In genomic region chr2:26693287-26693849, GRCh38 we compare ENCODE assay signal across 9 cellular contexts. TPM values are rescaled to one million over a fixed set of nuclear protein-coding genes. Genes with fewer than 3 reads are reported as not detected.
DNase-seq lines count a peak whose midpoint lies in the region; ATAC-seq and TF ChIP-seq lines count a peak whose summit lies in the region.
"Had no signal": no experiment of that assay in that cellular context is flagged by ENCODE, and none has a peak within 500 bp of the region (broad histone marks: within the 10 kb centered on the region; RNA-seq: fewer than 3 reads in every experiment).

No MANE protein-coding gene starts in this region.

- peaks cover 16% of the 10 kb centered on the region for H3F3A ChIP-seq in neural progenitor cell (ENCODE audit: low read depth)

- intact Hi-C loops in left colon (cut with DNase I, micrococcal nuclease): no loop called here

- POLR2A ChIA-PET in naive thymus-derived CD8-positive, alpha-beta T cell (lab: Charles Lee): no interaction called here

- no peak for ATAC-seq in left colon
- ATAC-seq in HG02884 (IDR thresholded peaks at IDR 0.05; ENCODE audit: unreplicated experiment): no peak
- ATAC-seq in naive thymus-derived CD8-positive, alpha-beta T cell: no peak
- ATAC-seq in HG02973 (IDR thresholded peaks at IDR 0.05; ENCODE audit: unreplicated experiment): no peak

- H3K27me3 ChIP-seq in esophagus (ENCODE audit: control insufficient read depth in 1 of 2, insufficient read depth in 2 of 2, low read length in 2 of 2) (peaks cover 5 to 12% of the 10 kb centered on the region in 2 donors), neural progenitor cell (peaks cover 96% of the 10 kb centered on the region)

- no peaks in the 10 kb centered on the region for H3K36me3 Mint-ChIP-seq in neural progenitor cell
- peaks cover 0 to 21% (median 2%) of the 10 kb centered on the region in 3 donors for H3K36me3 Mint-ChIP-seq in naive thymus-derived CD8-positive, alpha-beta T cell

- H3K4me3 Mint-ChIP-seq in neural progenitor cell: peak overlapping the region; percentile 76
- H3K4me3 Mint-ChIP-seq in naive thymus-derived CD8-positive, alpha-beta T cell: peak overlapping the region in 2 of 10 donors; percentile 16 to 29

- H3K27me3 Mint-ChIP-seq in neural progenitor cell (ENCODE audit: insufficient read depth, low read depth): peaks cover 42% of the 10 kb centered on the region
- peaks cover 43 to 89% (median 69%) of the 10 kb centered on the region in 5 donors for H3K27me3 Mint-ChIP-seq in naive thymus-derived CD8-positive, alpha-beta T cell

- no peak for TF ChIP-seq CTCF in AG09309 (IDR thresholded peaks at IDR 0.05; ENCODE audit: control insufficient read depth, insufficient read depth, low read depth, low read length, missing control alignments)
- TF ChIP-seq CTCF in neural progenitor cell (IDR thresholded peaks at IDR 0.05): no peak

- DNase-seq in AG09309 (ENCODE audit: low read depth) (no peak), NCI-H146 (lab: John Stamatoyannopoulos, UW) (peak; percentile 45), neural progenitor cell (ENCODE audit: low spot score) (peak; percentile 37), left colon (no peak)
- DNase-seq in naive thymus-derived CD8-positive, alpha-beta T cell: no peak
- DNase-seq: NCI-H1694 treated with DMSO at 0.1 percent for 48 hours had no signal

- peaks cover 24% of the 10 kb centered on the region for H4K20me1 ChIP-seq in neural progenitor cell (ENCODE audit: low read depth)

- H3K4me3 ChIP-seq in AG09309 (ENCODE audit: control insufficient read depth, low read depth, low read length): peak overlapping the region; percentile 21; the same call in 1 of the 2 replicates
- H3K4me3 ChIP-seq in esophagus (ENCODE audit: low read depth in 1 of 2, low read length in 2 of 2): peak overlapping the region; percentile 3 to 27
- peak overlapping the region; percentile 43 for H3K4me3 ChIP-seq in neural progenitor cell

- peak overlapping the region in 1 of 2 donors; percentile 15 for H3K27ac ChIP-seq in esophagus (ENCODE audit: low read depth in 2 of 2, low read length in 1 of 2)
- H3K27ac ChIP-seq in neural progenitor cell: no peak overlapping the region

- H3K27ac Mint-ChIP-seq in neural progenitor cell: no peak overlapping the region
- H3K27ac Mint-ChIP-seq in naive thymus-derived CD8-positive, alpha-beta T cell: peak overlapping the region in 1 of 10 donors; percentile 75

- H3K4me1 Mint-ChIP-seq in neural progenitor cell: peaks cover 12% of the 10 kb centered on the region
- H3K4me1 Mint-ChIP-seq in naive thymus-derived CD8-positive, alpha-beta T cell: peaks cover 7 to 14% (median 11%) of the 10 kb centered on the region in 4 donors

- peaks cover 0 to 8% of the 10 kb centered on the region in 2 donors for H3K4me1 ChIP-seq in esophagus (ENCODE audit: control insufficient read depth in 2 of 2, insufficient read depth in 2 of 2, low read length in 1 of 2)
- peaks cover 8% of the 10 kb centered on the region for H3K4me1 ChIP-seq in neural progenitor cell

- H3K4me2 ChIP-seq in neural progenitor cell: peak overlapping the region; percentile 94

- H3K9ac ChIP-seq in neural progenitor cell: no peak overlapping the region

- no peaks in the 10 kb centered on the region for H3K36me3 ChIP-seq in esophagus (ENCODE audit: control insufficient read depth in 2 of 2, insufficient read depth in 2 of 2, low read length in 1 of 2)
- no peaks in the 10 kb centered on the region for H3K36me3 ChIP-seq in neural progenitor cell

- 6% methylated on average over 33 of the region's 33 CpGs for WGBS in esophagus, 2 donors

- H2AFZ ChIP-seq in neural progenitor cell (replicated peaks): no peak overlapping the region

- no peaks in the 10 kb centered on the region for H3K9me3 ChIP-seq in esophagus (ENCODE audit: control insufficient read depth in 2 of 2, insufficient read depth in 1 of 2, low read depth in 1 of 2, low read length in 1 of 2)
- no peaks in the 10 kb centered on the region for H3K9me3 ChIP-seq in neural progenitor cell (ENCODE audit: low read depth)

- no peaks in the 10 kb centered on the region for H3K79me2 ChIP-seq in neural progenitor cell (ENCODE audit: low read depth)

- peaks cover 3% of the 10 kb centered on the region for H3K9me3 Mint-ChIP-seq in neural progenitor cell
- peaks cover 0 to 7% (median 0%) of the 10 kb centered on the region in 9 donors for H3K9me3 Mint-ChIP-seq in naive thymus-derived CD8-positive, alpha-beta T cell

RNA-seq across cellular contexts. Expression of gene KCNK3, which starts 0.8 kb away (rescaled TPM):
- polyA plus RNA-seq in esophagus: under 1 TPM; 0.16 to 0.76 TPM
- total RNA-seq in neural progenitor cell (ENCODE audit: low replicate concordance) (not detected in 2 replicates), left colon (1 to 10 TPM in 1 of 2 donors, under 1 TPM in 1; 0.79 to 1.5 TPM)
- not detected for total RNA-seq in naive thymus-derived CD8-positive, alpha-beta T cell
- not detected for polyA plus RNA-seq in naive thymus-derived CD8-positive, alpha-beta T cell

RNA-seq across cellular contexts. Expression of gene CIB4, which starts 52.2 kb away (rescaled TPM):
- not detected for polyA plus RNA-seq in esophagus
- total RNA-seq in neural progenitor cell (ENCODE audit: low replicate concordance) (not detected in 2 replicates), left colon (not detected)
- not detected for total RNA-seq in naive thymus-derived CD8-positive, alpha-beta T cell
- polyA plus RNA-seq in naive thymus-derived CD8-positive, alpha-beta T cell: not detected

Comparison
In these comparisons a context has a peak if more than half of its experiments do, and no peak if none do; other contexts are left out.
1. DNase-seq: peak in NCI-H146 (single experiment) and neural progenitor cell (single experiment); none in AG09309 (single experiment), left colon (0 of 2) and naive thymus-derived CD8-positive, alpha-beta T cell (0 of 10).
2. Peak in every context shown above with its lines, with median percentiles within 50 percentile points of each other: H3K4me3 ChIP-seq.